Comparison of ENCODE assay signal across 9 cellular contexts in genomic region chr10:124650820-124651401, GRCh38.
A peak's percentile ranks its signal among the peaks of the same experiment; 100 is the strongest.
DNase-seq lines count a peak whose midpoint lies in the region; ATAC-seq, FAIRE-seq and TF ChIP-seq lines count a peak whose summit lies in the region.
"Had no signal": no experiment of that assay in that cellular context is flagged by ENCODE, and none has a peak within 500 bp of the region (broad histone marks: within the 10 kb centered on the region; RNA-seq: fewer than 3 reads in every experiment).

No MANE protein-coding gene starts in this region.

- peak overlapping the region; percentile 37 for H3K4me2 ChIP-seq in astrocyte (ENCODE audit: low read length)

- DNase-seq in GM12865 (ENCODE audit: low read depth), result peak; percentile 73
- DNase-seq in T-helper 22 cell (ENCODE audit: low read depth), result peak; percentile 73
- peak; percentile 18 for DNase-seq in astrocyte (ENCODE audit: low read depth)
- DNase-seq in stimulated activated CD4-positive, alpha-beta T cell treated with anti-CD3 and anti-CD28 coated beads, Interleukin-1b, Interleukin-23, amount 100 ng/mL, for 4 hours (ENCODE audit: low read depth in 2 of 2), result peak; percentile 31 to 32
- no peak for DNase-seq in EL
- no peak for DNase-seq in UCSD-AML1 (lab: John Stamatoyannopoulos, UW; ENCODE audit: unreplicated experiment)
- DNase-seq in NCI-H2107 (lab: John Stamatoyannopoulos, UW), result no peak
- DNase-seq: NCI-H2029 had no signal

- no peaks in the 10 kb centered on the region for H3K36me3 ChIP-seq in astrocyte (ENCODE audit: insufficient read depth, low read length)

- ATAC-seq in HG02970 (IDR thresholded peaks at IDR 0.05; ENCODE audit: low FRiP score, unreplicated experiment), result no peak

- H3K4me1 ChIP-seq in astrocyte (ENCODE audit: insufficient read depth, low read length), result peaks cover 40% of the 10 kb centered on the region

- FAIRE-seq in astrocyte (lab: Jason Lieb, UNC), result no peak

- no peak overlapping the region for H3K4me3 ChIP-seq in GM12865 (ENCODE audit: low read depth, low read length)
- H3K4me3 ChIP-seq in astrocyte (ENCODE audit: insufficient read depth, low read depth, low read length), result no peak overlapping the region

- H3K27me3 Mint-ChIP-seq in astrocyte (ENCODE audit: low read depth, unreplicated experiment), result no peaks in the 10 kb centered on the region

- no peak overlapping the region for H3K27ac Mint-ChIP-seq in astrocyte (ENCODE audit: unreplicated experiment)

- H4K20me1 ChIP-seq in astrocyte (ENCODE audit: insufficient read depth, low read length), result peaks cover 23% of the 10 kb centered on the region

- no peak overlapping the region for H3K27ac ChIP-seq in astrocyte (ENCODE audit: low read depth, low read length)

- H3K27me3 ChIP-seq in astrocyte (ENCODE audit: insufficient read depth, low read length), result no peaks in the 10 kb centered on the region

- peaks cover 12% of the 10 kb centered on the region for H3K79me2 ChIP-seq in astrocyte (ENCODE audit: insufficient read depth, low read length)

- TF ChIP-seq CTCF in GM12865 (IDR thresholded peaks at IDR 0.05; ENCODE audit: insufficient read depth, low read depth, low read length, missing control alignments) (no peak), astrocyte (IDR thresholded peaks at IDR 0.05; ENCODE audit: insufficient read depth, low read depth, low read length) (no peak)

- no peaks in the 10 kb centered on the region for H3K9me3 Mint-ChIP-seq in astrocyte (ENCODE audit: unreplicated experiment)

- no peak overlapping the region for H3K4me3 Mint-ChIP-seq in astrocyte (ENCODE audit: unreplicated experiment)

- H3K9ac ChIP-seq in astrocyte (ENCODE audit: low read length), result no peak overlapping the region

- H2AFZ ChIP-seq in astrocyte (ENCODE audit: low read depth, low read length), result no peak overlapping the region

- H3K9me3 ChIP-seq in astrocyte (ENCODE audit: insufficient read depth, low read depth, low read length), result no peaks in the 10 kb centered on the region

- H3K4me1 Mint-ChIP-seq in astrocyte (ENCODE audit: low read depth, unreplicated experiment), result peaks cover 37% of the 10 kb centered on the region

- H3K36me3 Mint-ChIP-seq in astrocyte (ENCODE audit: low read depth, unreplicated experiment), result peaks cover 14% of the 10 kb centered on the region

Comparison
In these comparisons a context has a peak if more than half of its experiments do, and no peak if none do; other contexts are left out.
1. DNase-seq: peak in GM12865 (single experiment), T-helper 22 cell (single experiment), astrocyte (single experiment) and stimulated activated CD4-positive, alpha-beta T cell treated with anti-CD3 and anti-CD28 coated beads, Interleukin-1b, Interleukin-23, amount 100 ng/mL, for 4 hours (2 of 2); none in EL (single experiment), UCSD-AML1 (single experiment) and NCI-H2107 (single experiment).